ENCODE assay signal across 10 cellular contexts in genomic region chr11:269146-269890, GRCh38. TPM values are rescaled to one million over a fixed set of nuclear protein-coding genes. Genes with fewer than 3 reads are reported as not detected.
A peak's percentile ranks its signal among the peaks of the same experiment; 100 is the strongest.
DNase-seq lines count a peak whose midpoint lies in the region; ATAC-seq and TF ChIP-seq lines count a peak whose summit lies in the region.
"Had no signal": no experiment of that assay in that cellular context is flagged by ENCODE, and none has a peak within 500 bp of the region (broad histone marks: within the 10 kb centered on the region; RNA-seq: fewer than 3 reads in every experiment).

No MANE protein-coding gene starts in this region.

- TF ChIP-seq CTCF in GM12864 (IDR thresholded peaks at IDR 0.05; ENCODE audit: low read depth, low read length, missing control alignments) (no peak), stomach (IDR thresholded peaks at IDR 0.05) (no peak)

- H3K27ac ChIP-seq in stomach, result peak overlapping the region; percentile 61 to 89 (median 77)

- no peaks in the 10 kb centered on the region for H3K9me3 ChIP-seq in iPS-15b (ENCODE audit: control insufficient read depth, insufficient read depth, low read length)
- H3K9me3 ChIP-seq in stomach, result peaks cover 0 to 10% (median 0%) of the 10 kb centered on the region in 4 donors

- no peak overlapping the region for H3K9ac ChIP-seq in iPS-15b (ENCODE audit: low read depth, low read length)

- TF ChIP-seq POLR2A in stomach (IDR thresholded peaks at IDR 0.05), result no peak

- peak; percentile 99 for DNase-seq in GM12864 (ENCODE audit: low read depth)
- peak; percentile 63 for DNase-seq in Jurkat, Clone E6-1 (ENCODE audit: low read depth, low spot score)
- peak; percentile 40 for DNase-seq in activated CD8-positive, alpha-beta memory T cell treated with anti-CD3 and anti-CD28 coated beads, Interleukin-2, amount 50 U/mL, for 4 hours
- DNase-seq in stomach, result no peak
- DNase-seq in NCI-H1930 (lab: John Stamatoyannopoulos, UW), result no peak
- DNase-seq in NCI-H446 (lab: John Stamatoyannopoulos, UW), result no peak

- no peak for TF ChIP-seq EP300 in stomach (IDR thresholded peaks at IDR 0.05)

- peaks cover 3% of the 10 kb centered on the region for H3K27me3 ChIP-seq in iPS-15b (ENCODE audit: control insufficient read depth, insufficient read depth, low read length)
- H3K27me3 ChIP-seq in stomach, result peaks cover 0 to 39% (median 0%) of the 10 kb centered on the region in 3 donors

- intact Hi-C loops in stomach (cut with DNase I; ENCODE audit: low total_unique reads), result no loop called here

- peak; percentile 62 for ATAC-seq in GM21529 (IDR thresholded peaks at IDR 0.05; ENCODE audit: unreplicated experiment)

- H3K4me3 ChIP-seq in GM12864 (ENCODE audit: low read depth, low read length) (peak overlapping the region; percentile 72), iPS-15b (ENCODE audit: low read depth, low read length) (peak overlapping the region; percentile 67), stomach (peak overlapping the region in 2 of 4 donors; percentile 39 to 45)
- H3K4me3 ChIP-seq in Jurkat, Clone E6-1 (ENCODE audit: low read length), result peak overlapping the region; percentile 56

- H3K36me3 ChIP-seq in iPS-15b (ENCODE audit: control insufficient read depth, insufficient read depth, low read length) (no peaks in the 10 kb centered on the region), stomach (no peaks in the 10 kb centered on the region)

- peaks cover 11% of the 10 kb centered on the region for H3K4me1 ChIP-seq in iPS-15b (ENCODE audit: control insufficient read depth, insufficient read depth, low read length)
- H3K4me1 ChIP-seq in stomach, result peaks cover 0 to 23% (median 10%) of the 10 kb centered on the region in 4 donors

- 43 to 57% (median 56%) methylated on average over 21 of the region's 21 CpGs for WGBS in stomach, 5 donors

RNA-seq across cellular contexts. Expression of gene NLRP6, which starts 8.9 kb away (rescaled TPM):
- polyA plus RNA-seq in Jurkat, Clone E6-1 (2012; ENCODE audit: insufficient read depth, insufficient read length), result 0.29 TPM
- 1 to 10 TPM in 1 of 5 donors, under 1 TPM in 2, not detected in 2; 0.45 to 3.6 (median 0.55) TPM for total RNA-seq in stomach
- polyA plus RNA-seq in stomach, result under 1 TPM in 2 of 3 donors, not detected in 1; 0.08 to 0.12 TPM
- total RNA-seq: neural crest cell, RPMI7951 had no signal

RNA-seq across cellular contexts. Expression of gene PGGHG, which starts 19.6 kb away (rescaled TPM):
- polyA plus RNA-seq in Jurkat, Clone E6-1 (2012; ENCODE audit: insufficient read depth, insufficient read length), result 148 TPM
- 10 to 100 TPM in 4 of 5 donors, 1 to 10 TPM in 1; 3.5 to 34.8 (median 11.9) TPM for total RNA-seq in stomach
- polyA plus RNA-seq in stomach, result 10 to 100 TPM; 14.4 to 44.0 (median 20.7) TPM

RNA-seq across cellular contexts. Expression of gene IFITM5, which starts 30.0 kb away (rescaled TPM):
- polyA plus RNA-seq in Jurkat, Clone E6-1 (2012; ENCODE audit: insufficient read depth, insufficient read length), result not detected
- total RNA-seq in stomach, result under 1 TPM in 1 of 5 donors, not detected in 4; 0.73 TPM
- not detected for polyA plus RNA-seq in stomach
- total RNA-seq: neural crest cell, RPMI7951 had no signal

RNA-seq across cellular contexts. Expression of gene PSMD13, which starts 32.5 kb away (rescaled TPM):
- 223 TPM for polyA plus RNA-seq in Jurkat, Clone E6-1 (2012; ENCODE audit: insufficient read depth, insufficient read length)
- 100 to 1,000 TPM in 2 of 5 donors, 10 to 100 TPM in 3; 36.2 to 132 (median 64.9) TPM for total RNA-seq in stomach
- polyA plus RNA-seq in stomach, result 100 to 1,000 TPM; 116 to 126 (median 123) TPM

RNA-seq across cellular contexts. Expression of gene SIRT3, which starts 33.2 kb away (rescaled TPM):
- 16.6 TPM for polyA plus RNA-seq in Jurkat, Clone E6-1 (2012; ENCODE audit: insufficient read depth, insufficient read length)
- 10 to 100 TPM in 2 of 5 donors, 1 to 10 TPM in 3; 5.4 to 63.7 (median 7.3) TPM for total RNA-seq in stomach
- polyA plus RNA-seq in stomach, result 10 to 100 TPM; 10.8 to 19.2 (median 13.8) TPM

Comparison
In these comparisons a context has a peak if more than half of its experiments do, and no peak if none do; other contexts are left out.
1. DNase-seq: peak in GM12864 (single experiment), Jurkat, Clone E6-1 (single experiment) and activated CD8-positive, alpha-beta memory T cell treated with anti-CD3 and anti-CD28 coated beads, Interleukin-2, amount 50 U/mL, for 4 hours (single experiment); none in stomach (single experiment), NCI-H1930 (0 of 2) and NCI-H446 (0 of 2).